In genomic region chr20:47325242-47325641, GRCh38 we compare ENCODE assay signal across 16 cellular contexts. TPM values are rescaled to one million over a fixed set of nuclear protein-coding genes. Genes with fewer than 3 reads are reported as not detected.
DNase-seq lines count a peak whose midpoint lies in the region; ATAC-seq and TF ChIP-seq lines count a peak whose summit lies in the region.
"Had no signal": no experiment of that assay in that cellular context is flagged by ENCODE, and none has a peak within 500 bp of the region (broad histone marks: within the 10 kb centered on the region; RNA-seq: fewer than 3 reads in every experiment).

No MANE protein-coding gene starts in this region.

- no peak overlapping the region for H2AFZ ChIP-seq in trophoblast cell (ENCODE audit: insufficient read depth, low read length, poor library complexity)

- intact Hi-C loops in Caco-2 (cut with micrococcal nuclease; ENCODE audit: unreplicated experiment), result no loop called here

- no peak for DNase-seq in Caco-2
- DNase-seq in trophoblast cell, result no peak
- no peak for DNase-seq in RPMI8226
- DNase-seq in NCI-H1436 (lab: John Stamatoyannopoulos, UW), result no peak
- no peak for DNase-seq in SK-N-DZ (ENCODE audit: low spot score)
- DNase-seq: activated CD4-positive, alpha-beta memory T cell treated with anti-CD3 and anti-CD28 coated beads for 36 hours; BE2C; DMS53; head of caudate nucleus; NCI-H2029 treated with DMSO at 0.1 percent for 48 hours; NCI-H524 treated with DMSO at 0.1 percent for 48 hours had no signal

- no peak overlapping the region for H3K4me2 ChIP-seq in trophoblast cell (ENCODE audit: low read length)

- H2BK12ac ChIP-seq in trophoblast cell (ENCODE audit: low read length), result peak overlapping the region; percentile 90

- H3K79me1 ChIP-seq in trophoblast cell (ENCODE audit: low read length), result peaks cover 33% of the 10 kb centered on the region

- CTCF ChIA-PET in Caco-2 (lab: Charles Lee), result interaction anchor here (1.1 to 1.4 kb wide), 2 partner anchors 32 to 58 kb away, joined by 6 to 15 read pairs; partner anchors contain the start of gene ZMYND8

- H4K8ac ChIP-seq in trophoblast cell (ENCODE audit: low read depth, low read length), result peak overlapping the region; percentile 2

- 90 to 93% methylated on average over 2 of the region's 6 CpGs for WGBS in gastroesophageal sphincter (ENCODE audit: low coverage in 1 of 2), 2 donors
- WGBS in trophoblast cell (ENCODE audit: extremely low coverage, insufficient coverage, insufficient read length), result no CpG with 5 or more reads among the region's 6 CpGs

- H4K12ac ChIP-seq in trophoblast cell (ENCODE audit: low read depth, low read length), result no peak overlapping the region

- H2BK5ac ChIP-seq in trophoblast cell (ENCODE audit: low read depth, low read length, poor library complexity), result peak overlapping the region; percentile 21

- H3K4me1 ChIP-seq in Caco-2, result peaks cover 76% of the 10 kb centered on the region
- H3K4me1 ChIP-seq in gastroesophageal sphincter, result peaks cover 18 to 100% (median 37%) of the 10 kb centered on the region in 3 donors
- H3K4me1 ChIP-seq in trophoblast cell (ENCODE audit: control insufficient read depth in 1 of 2, insufficient read depth in 2 of 2, low read length in 2 of 2), result peaks cover 31 to 45% of the 10 kb centered on the region in 2 experiments

- H4K91ac ChIP-seq in trophoblast cell (ENCODE audit: low read depth, low read length), result peak overlapping the region; percentile 73

- no peaks in the 10 kb centered on the region for H3K9me3 Mint-ChIP-seq in Caco-2 (ENCODE audit: unreplicated experiment)
- H3K9me3 Mint-ChIP-seq: activated CD4-positive, alpha-beta memory T cell treated with anti-CD3 and anti-CD28 coated beads for 36 hours had no signal

- H3K4me1 Mint-ChIP-seq in Caco-2 (ENCODE audit: low read depth, unreplicated experiment), result peaks cover 51% of the 10 kb centered on the region

- H3K36me3 Mint-ChIP-seq in Caco-2 (ENCODE audit: insufficient read depth, unreplicated experiment), result peaks cover 91% of the 10 kb centered on the region

- H3K27ac ChIP-seq in VCaP (peak overlapping the region; percentile 95), gastroesophageal sphincter (peak overlapping the region; percentile 92 to 100 (median 96)), trophoblast cell (ENCODE audit: low read depth, low read length) (peak overlapping the region; percentile 53)

- H3K9ac ChIP-seq in trophoblast cell (ENCODE audit: low read length), result no peak overlapping the region

- peak overlapping the region; percentile 60 for H3K23ac ChIP-seq in trophoblast cell (ENCODE audit: low read length)

- H3K14ac ChIP-seq in trophoblast cell (ENCODE audit: low read length), result no peak overlapping the region

- H3K4me3 Mint-ChIP-seq in Caco-2 (ENCODE audit: unreplicated experiment), result peak overlapping the region; percentile 7
- H3K4me3 Mint-ChIP-seq: activated CD4-positive, alpha-beta memory T cell treated with anti-CD3 and anti-CD28 coated beads for 36 hours had no signal

- H3K27me3 Mint-ChIP-seq in Caco-2 (ENCODE audit: insufficient read depth, unreplicated experiment), result no peaks in the 10 kb centered on the region
- H3K27me3 Mint-ChIP-seq: activated CD4-positive, alpha-beta memory T cell treated with anti-CD3 and anti-CD28 coated beads for 36 hours had no signal

- H3K18ac ChIP-seq in trophoblast cell (ENCODE audit: low read length), result peak overlapping the region; percentile 79

- peak overlapping the region; percentile 70 for H2AK5ac ChIP-seq in trophoblast cell (ENCODE audit: low read length)

- TF ChIP-seq POLR2A in gastroesophageal sphincter (IDR thresholded peaks at IDR 0.05), result no peak

- peak overlapping the region; percentile 38 for H3K4ac ChIP-seq in trophoblast cell (ENCODE audit: low read depth, low read length)

- peaks cover 11% of the 10 kb centered on the region for H3K36me3 ChIP-seq in Caco-2 (ENCODE audit: control insufficient read depth, insufficient read depth, low read length)
- no peaks in the 10 kb centered on the region for H3K36me3 ChIP-seq in gastroesophageal sphincter
- no peaks in the 10 kb centered on the region for H3K36me3 ChIP-seq in trophoblast cell (ENCODE audit: control insufficient read depth in 1 of 2, insufficient read depth in 2 of 2, low read length in 2 of 2)
- H3K36me3 ChIP-seq: prostate gland had no signal

- H3K79me2 ChIP-seq in trophoblast cell (ENCODE audit: control insufficient read depth, insufficient read depth, low read length, poor library complexity), result peaks cover 4% of the 10 kb centered on the region

- no peak for TF ChIP-seq CTCF in Caco-2 (IDR thresholded peaks at IDR 0.05; ENCODE audit: insufficient read depth in 1 of 2, low read depth in 1 of 2, low read length in 1 of 2, severe bottlenecking in 1 of 2, unreplicated experiment in 1 of 2)
- no peak for TF ChIP-seq CTCF in VCaP (conservative IDR thresholded peaks at IDR 0.05)
- no peak for TF ChIP-seq CTCF in gastroesophageal sphincter (IDR thresholded peaks at IDR 0.05)

- H3K27me3 ChIP-seq in Caco-2 (replicated peaks; ENCODE audit: control insufficient read depth, insufficient read depth, low read length) (no peaks in the 10 kb centered on the region), gastroesophageal sphincter (no peaks in the 10 kb centered on the region), trophoblast cell (ENCODE audit: insufficient read depth, low read length) (no peaks in the 10 kb centered on the region)
- H3K27me3 ChIP-seq: BE2C had no signal

- ATAC-seq in gastroesophageal sphincter (no peak), HG03439 (IDR thresholded peaks at IDR 0.05; ENCODE audit: unreplicated experiment) (no peak)
- ATAC-seq: SK-N-SH treated with all-trans-retinoic acid at 6 μM for 48 hours had no signal

- peak overlapping the region; percentile 97 for H3K27ac Mint-ChIP-seq in Caco-2 (ENCODE audit: unreplicated experiment)
- H3K27ac Mint-ChIP-seq: activated CD4-positive, alpha-beta memory T cell treated with anti-CD3 and anti-CD28 coated beads for 36 hours had no signal

- BruUV-seq in Caco-2 (replicated peaks; lab: Mats Ljungman, UMichigan), result no TSS peak

- POLR2A ChIA-PET in Caco-2 (lab: Charles Lee), result interaction anchor here (1.4 to 1.8 kb wide), 2 partner anchors 31 to 33 kb away, joined by 8 to 9 read pairs; partner anchors contain the start of gene ZMYND8

- H3K4me3 ChIP-seq in Caco-2 (ENCODE audit: low read depth, low read length) (no peak overlapping the region), gastroesophageal sphincter (no peak overlapping the region), trophoblast cell (ENCODE audit: low read depth, low read length) (no peak overlapping the region)
- H3K4me3 ChIP-seq: prostate gland had no signal

- no peak for TF ChIP-seq EP300 in gastroesophageal sphincter (IDR thresholded peaks at IDR 0.05)

- peak overlapping the region; percentile 77 for H2BK120ac ChIP-seq in trophoblast cell (ENCODE audit: insufficient read depth, low read length, poor library complexity)

- H3K9me3 ChIP-seq in Caco-2 (no peaks in the 10 kb centered on the region), gastroesophageal sphincter (no peaks in the 10 kb centered on the region), trophoblast cell (ENCODE audit: insufficient read depth, low read depth, low read length) (no peaks in the 10 kb centered on the region)
- H3K9me3 ChIP-seq: BE2C, prostate gland had no signal

RNA-seq across cellular contexts. Expression of gene ZMYND8, which starts 31.3 kb away (rescaled TPM):
- total RNA-seq in Caco-2 (2022) (180 and 194 TPM in 2 replicates), gastroesophageal sphincter (10 to 100 TPM; 32.2 to 78.9 (median 54.4) TPM)
- 44.5 and 45.1 TPM in 2 replicates for polyA plus RNA-seq in trophoblast cell (2013)
- polyA plus RNA-seq in SK-N-DZ (2014; cell fraction: cytosol; rRNA removed), result 44.5 and 55.5 TPM in 2 replicates
- polyA plus RNA-seq in SK-N-DZ (2014; cell fraction: nucleus; rRNA removed), result 49.4 and 91.3 TPM in 2 replicates
